In the genomic region with DNA sequence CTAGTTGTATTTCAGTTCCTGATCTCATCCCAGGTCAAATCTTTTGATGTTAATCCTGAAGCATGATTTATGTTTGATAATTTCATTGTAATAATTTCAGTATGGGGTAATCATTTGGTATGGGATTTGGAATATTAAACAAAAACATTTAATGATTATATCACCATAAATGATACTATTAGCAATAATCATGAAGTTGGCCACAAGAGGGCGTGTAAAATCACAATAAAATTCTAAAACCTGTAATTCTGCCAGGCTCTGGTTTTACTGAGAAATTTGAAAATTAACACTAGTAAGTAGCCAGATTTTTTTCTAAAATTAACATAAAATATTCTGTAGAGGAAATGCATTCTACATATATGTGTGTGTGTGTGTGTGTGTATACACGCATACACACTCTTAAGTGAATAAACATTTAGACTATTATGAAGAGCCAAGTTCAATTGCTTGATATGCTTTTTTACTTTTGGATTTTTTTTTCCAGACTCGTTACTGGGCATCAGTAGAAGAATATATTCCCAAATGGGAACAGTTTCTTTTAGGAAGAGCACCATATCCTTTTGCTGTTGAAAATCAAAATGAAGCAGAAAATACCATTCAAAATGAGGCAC, we compare ENCODE assay signal across 8 cellular contexts. TPM values are rescaled to one million over a fixed set of nuclear protein-coding genes. Genes with fewer than 3 reads are reported as not detected.
DNase-seq lines count a peak whose midpoint lies in the region; ATAC-seq and TF ChIP-seq lines count a peak whose summit lies in the region.

No MANE protein-coding gene starts in this region.

- H3K79me2 ChIP-seq in PC-9 (ENCODE audit: low read depth) = no peaks in the 10 kb centered on the region

- no peaks in the 10 kb centered on the region for H3K9me3 Mint-ChIP-seq in activated naive CD4-positive, alpha-beta T cell treated with anti-CD3 and anti-CD28 coated beads for 36 hours

- BruUV-seq in PC-9 (replicated peaks; lab: Mats Ljungman, UMichigan) = no TSS peak

- H3K4me3 ChIP-seq in PC-9 = no peak overlapping the region
- H3K4me3 ChIP-seq in gastroesophageal sphincter = no peak overlapping the region
- H3K4me3 ChIP-seq in tibial nerve = no peak overlapping the region
- H3K4me3 ChIP-seq in colonic mucosa = no peak overlapping the region

- H3K9ac ChIP-seq in colonic mucosa (ENCODE audit: low read depth in 2 of 2, low read length in 2 of 2) = no peak overlapping the region

- no peak for TF ChIP-seq EP300 in gastroesophageal sphincter (IDR thresholded peaks at IDR 0.05)
- no peak for TF ChIP-seq EP300 in tibial nerve (IDR thresholded peaks at IDR 0.05)

- ATAC-seq in gastroesophageal sphincter = no peak
- ATAC-seq in GM21515 (IDR thresholded peaks at IDR 0.05; ENCODE audit: unreplicated experiment) = no peak

- H3K27me3 Mint-ChIP-seq in activated naive CD4-positive, alpha-beta T cell treated with anti-CD3 and anti-CD28 coated beads for 36 hours (ENCODE audit: low read depth) = peaks cover 3% of the 10 kb centered on the region

- intact Hi-C loops in activated naive CD4-positive, alpha-beta T cell treated with anti-CD3 and anti-CD28 coated beads for 36 hours (cut with micrococcal nuclease) = loop anchor here (1.0 kb wide), 2 partner anchors 132 to 225 kb away; no protein-coding TSS in a partner anchor
- intact Hi-C loops in PC-9 (cut with micrococcal nuclease; ENCODE audit: unreplicated experiment) (loop anchor here (1.0 kb wide), 1 partner anchor 225 kb away; no protein-coding TSS in a partner anchor), colonic mucosa (cut with DNase I) (loop anchor here (5.0 kb wide), 1 partner anchor 224 kb away; no protein-coding TSS in a partner anchor)

- CTCF ChIA-PET in activated naive CD4-positive, alpha-beta T cell treated with anti-CD3 and anti-CD28 coated beads for 36 hours (lab: Charles Lee) = interaction anchor here (0.7 to 2.1 kb wide), 3 partner anchors 10 to 1972 kb away, joined by 3 to 7 read pairs (median 3); no protein-coding TSS in a partner anchor
- CTCF ChIA-PET in PC-9 (lab: Charles Lee) = interaction anchor here (0.6 kb wide), 1 partner anchor 279 kb away, joined by 3 read pairs; no protein-coding TSS in a partner anchor
- CTCF ChIA-PET in HEK293T (lab: Yijun Ruan, JAX) = no interaction called here

- H3K9me3 ChIP-seq in PC-9 (ENCODE audit: insufficient read depth, low read depth) = no peaks in the 10 kb centered on the region
- no peaks in the 10 kb centered on the region for H3K9me3 ChIP-seq in gastroesophageal sphincter
- H3K9me3 ChIP-seq in tibial nerve = no peaks in the 10 kb centered on the region
- no peaks in the 10 kb centered on the region for H3K9me3 ChIP-seq in colonic mucosa

- no peak overlapping the region for H3K27ac Mint-ChIP-seq in activated naive CD4-positive, alpha-beta T cell treated with anti-CD3 and anti-CD28 coated beads for 36 hours

- no peaks in the 10 kb centered on the region for H4K20me1 ChIP-seq in PC-9 (ENCODE audit: insufficient read depth)

- DNase-seq in activated naive CD4-positive, alpha-beta T cell treated with anti-CD3 and anti-CD28 coated beads for 36 hours = peak; percentile 6
- no peak for DNase-seq in activated naive CD4-positive, alpha-beta T cell treated with anti-CD3 and anti-CD28 coated beads, Interleukin-2, amount 50 U/mL, for 16 hours
- DNase-seq in PC-9 = no peak
- peak in 1 of 2 donors; percentile 57 for DNase-seq in tibial nerve (ENCODE audit: low spot score in 2 of 2)
- DNase-seq in HEK293T (ENCODE audit: extremely low spot score) = no peak
- no peak for DNase-seq in colonic mucosa

- TF ChIP-seq POLR2A in gastroesophageal sphincter (IDR thresholded peaks at IDR 0.05) = no peak
- TF ChIP-seq POLR2A in tibial nerve (IDR thresholded peaks at IDR 0.05) = no peak

- 41 to 50% methylated on average over 3 of the region's 3 CpGs for WGBS in gastroesophageal sphincter (ENCODE audit: low coverage in 1 of 2), 2 donors
- 46 to 48% methylated on average over 3 of the region's 3 CpGs for WGBS in tibial nerve, 2 donors

- H3K36me3 ChIP-seq in PC-9 (ENCODE audit: low read depth) (no peaks in the 10 kb centered on the region), gastroesophageal sphincter (peaks cover 0 to 5% of the 10 kb centered on the region in 2 donors), tibial nerve (peaks cover 0 to 4% (median 0%) of the 10 kb centered on the region in 3 donors), colonic mucosa (no peaks in the 10 kb centered on the region)

- H3K27me3 ChIP-seq in PC-9 (ENCODE audit: insufficient read depth, low read depth) (no peaks in the 10 kb centered on the region), gastroesophageal sphincter (no peaks in the 10 kb centered on the region), tibial nerve (no peaks in the 10 kb centered on the region), colonic mucosa (no peaks in the 10 kb centered on the region)

- H3K4me2 ChIP-seq in PC-9 = no peak overlapping the region

- no peaks in the 10 kb centered on the region for H3K9me2 ChIP-seq in PC-9 (ENCODE audit: insufficient read depth)

- peak; percentile 70 for TF ChIP-seq CTCF in PC-9 (conservative IDR thresholded peaks at IDR 0.05)
- TF ChIP-seq CTCF in gastroesophageal sphincter (IDR thresholded peaks at IDR 0.05) = peak; percentile 26 to 47 (median 33)
- TF ChIP-seq CTCF in tibial nerve (IDR thresholded peaks at IDR 0.05) = peak in 4 of 5 experiments; percentile 35 to 54 (median 44)
- TF ChIP-seq CTCF in colonic mucosa (IDR thresholded peaks at IDR 0.05) = no peak

- no peaks in the 10 kb centered on the region for H3K36me3 Mint-ChIP-seq in activated naive CD4-positive, alpha-beta T cell treated with anti-CD3 and anti-CD28 coated beads for 36 hours (ENCODE audit: low read depth)

- POLR2A ChIA-PET in PC-9 (lab: Charles Lee; ENCODE audit: unreplicated experiment) (no interaction called here), HEK293T (lab: Yijun Ruan, JAX) (no interaction called here)

- no peaks in the 10 kb centered on the region for H3K4me1 ChIP-seq in PC-9 (replicated peaks; ENCODE audit: insufficient read depth)
- H3K4me1 ChIP-seq in gastroesophageal sphincter = no peaks in the 10 kb centered on the region
- no peaks in the 10 kb centered on the region for H3K4me1 ChIP-seq in tibial nerve
- no peaks in the 10 kb centered on the region for H3K4me1 ChIP-seq in colonic mucosa

- H3K4me1 Mint-ChIP-seq in activated naive CD4-positive, alpha-beta T cell treated with anti-CD3 and anti-CD28 coated beads for 36 hours (ENCODE audit: low read depth) = no peaks in the 10 kb centered on the region

- H3F3A ChIP-seq in PC-9 (ENCODE audit: insufficient read depth, low read depth) = no peaks in the 10 kb centered on the region

- no peak overlapping the region for H3K4me3 Mint-ChIP-seq in activated naive CD4-positive, alpha-beta T cell treated with anti-CD3 and anti-CD28 coated beads for 36 hours

- no peak overlapping the region for H2AFZ ChIP-seq in PC-9

- H3K27ac ChIP-seq in PC-9 = no peak overlapping the region
- H3K27ac ChIP-seq in gastroesophageal sphincter = no peak overlapping the region
- H3K27ac ChIP-seq in tibial nerve = no peak overlapping the region
- H3K27ac ChIP-seq in colonic mucosa = no peak overlapping the region

TF ChIP-seq in HEK293T, 16 proteins besides CTCF, POLR2A, EP300 and RAD21:
- TF ChIP-seq BHLHE40 (IDR thresholded peaks at IDR 0.05; ENCODE audit: borderline replicate concordance) (no peak), FOXM1 (IDR thresholded peaks at IDR 0.05; ENCODE audit: borderline replicate concordance) (no peak), ARNT (IDR thresholded peaks at IDR 0.05) (no peak), LEF1 (IDR thresholded peaks at IDR 0.05; ENCODE audit: borderline replicate concordance) (no peak), TARDBP (IDR thresholded peaks at IDR 0.05) (no peak), FOXA1 (IDR thresholded peaks at IDR 0.05) (no peak), ELF4 (IDR thresholded peaks at IDR 0.05) (no peak), SUZ12 (IDR thresholded peaks at IDR 0.05) (no peak)
- TF ChIP-seq, protein P1, sequence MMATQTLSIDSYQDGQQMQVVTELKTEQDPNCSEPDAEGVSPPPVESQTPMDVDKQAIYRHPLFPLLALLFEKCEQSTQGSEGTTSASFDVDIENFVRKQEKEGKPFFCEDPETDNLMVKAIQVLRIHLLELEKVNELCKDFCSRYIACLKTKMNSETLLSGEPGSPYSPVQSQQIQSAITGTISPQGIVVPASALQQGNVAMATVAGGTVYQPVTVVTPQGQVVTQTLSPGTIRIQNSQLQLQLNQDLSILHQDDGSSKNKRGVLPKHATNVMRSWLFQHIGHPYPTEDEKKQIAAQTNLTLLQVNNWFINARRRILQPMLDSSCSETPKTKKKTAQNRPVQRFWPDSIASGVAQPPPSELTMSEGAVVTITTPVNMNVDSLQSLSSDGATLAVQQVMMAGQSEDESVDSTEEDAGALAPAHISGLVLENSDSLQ (IDR thresholded peaks at IDR 0.05) = no peak

RNA-seq across cellular contexts. Expression of a gene that starts 40.5 kb away (rescaled TPM):
- not detected for total RNA-seq in activated naive CD4-positive, alpha-beta T cell treated with anti-CD3 and anti-CD28 coated beads for 36 hours
- total RNA-seq in PC-9 (2021) (not detected in 2 replicates), gastroesophageal sphincter (not detected), tibial nerve (not detected), colonic mucosa (not detected)
